In the genomic region with DNA sequence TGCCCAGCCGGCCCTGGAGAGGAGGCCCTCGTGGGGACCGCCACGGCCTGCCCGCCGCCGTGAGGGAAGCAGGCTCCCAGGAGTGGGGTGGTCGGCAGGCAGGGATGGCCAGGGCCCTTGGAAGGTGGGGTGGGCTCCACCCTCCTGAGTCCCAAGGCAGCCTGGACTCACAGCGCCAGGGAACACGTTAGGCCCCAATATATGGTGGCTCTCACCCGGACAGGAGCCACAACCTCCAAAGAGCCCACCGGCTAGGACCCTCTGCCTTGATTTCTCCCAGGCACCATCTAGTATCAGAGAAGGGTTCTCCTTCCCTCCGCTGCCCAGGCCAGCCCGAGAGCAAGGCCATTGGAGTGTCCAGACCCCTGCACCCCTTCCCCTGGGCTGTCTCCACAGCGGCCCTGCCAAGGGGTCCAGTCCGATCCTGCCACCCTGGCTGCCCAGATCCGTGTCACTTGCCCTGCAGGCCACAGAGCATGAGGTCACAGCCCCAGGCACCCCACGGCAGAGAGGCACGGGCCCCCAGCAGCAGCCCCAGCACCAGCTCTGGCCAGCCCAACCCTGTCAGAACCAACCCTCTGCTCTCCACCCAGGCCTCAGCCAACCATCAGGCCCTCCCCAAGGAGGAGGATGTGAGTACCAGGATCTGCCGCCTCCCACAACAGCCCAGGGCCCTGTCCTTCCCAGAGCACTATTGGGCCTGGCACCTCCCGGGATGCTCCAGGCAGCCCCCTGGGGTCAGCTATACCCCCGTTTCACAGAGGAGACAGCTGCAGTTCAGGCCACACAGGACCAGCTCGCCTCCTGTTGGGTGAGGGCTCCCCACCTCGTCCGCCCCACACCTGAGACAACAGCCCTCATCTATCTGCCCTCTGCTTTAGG, we compare ENCODE assay signal across 1 cellular context.
A peak's percentile ranks its signal among the peaks of the same experiment; 100 is the strongest.
TF ChIP-seq lines count a peak whose summit lies in the region.

No MANE protein-coding gene starts in this region.

TF ChIP-seq in HepG2, 621 proteins besides CTCF, POLR2A, EP300 and RAD21 (continued from another document):
- TF ChIP-seq, protein P1, sequence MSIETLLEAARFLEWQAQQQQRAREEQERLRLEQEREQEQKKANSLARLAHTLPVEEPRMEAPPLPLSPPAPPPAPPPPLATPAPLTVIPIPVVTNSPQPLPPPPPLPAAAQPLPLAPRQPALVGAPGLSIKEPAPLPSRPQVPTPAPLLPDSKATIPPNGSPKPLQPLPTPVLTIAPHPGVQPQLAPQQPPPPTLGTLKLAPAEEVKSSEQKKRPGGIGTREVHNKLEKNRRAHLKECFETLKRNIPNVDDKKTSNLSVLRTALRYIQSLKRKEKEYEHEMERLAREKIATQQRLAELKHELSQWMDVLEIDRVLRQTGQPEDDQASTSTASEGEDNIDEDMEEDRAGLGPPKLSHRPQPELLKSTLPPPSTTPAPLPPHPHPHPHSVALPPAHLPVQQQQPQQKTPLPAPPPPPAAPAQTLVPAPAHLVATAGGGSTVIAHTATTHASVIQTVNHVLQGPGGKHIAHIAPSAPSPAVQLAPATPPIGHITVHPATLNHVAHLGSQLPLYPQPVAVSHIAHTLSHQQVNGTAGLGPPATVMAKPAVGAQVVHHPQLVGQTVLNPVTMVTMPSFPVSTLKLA (IDR thresholded peaks at IDR 0.05) = no peak
- TF ChIP-seq SATB2 (CRISPR knock-in tag; IDR thresholded peaks at IDR 0.05) = no peak
- no peak for TF ChIP-seq TRIM24 (CRISPR knock-in tag; IDR thresholded peaks at IDR 0.05)
- TF ChIP-seq ZNF333 (CRISPR knock-in tag; IDR thresholded peaks at IDR 0.05; ENCODE audit: borderline replicate concordance) = peak; percentile 37; the same call in 1 of the 2 replicates
- TF ChIP-seq ARNTL (CRISPR knock-in tag; IDR thresholded peaks at IDR 0.05) = no peak
- 0 out of 2 replicates have a peak, but pooled peaks have one; percentile 42 for TF ChIP-seq ZNF709 (CRISPR knock-in tag; IDR thresholded peaks at IDR 0.05)
- TF ChIP-seq ZBTB1 (CRISPR knock-in tag; IDR thresholded peaks at IDR 0.05; ENCODE audit: borderline replicate concordance) = no peak
- TF ChIP-seq JUNB (CRISPR knock-in tag; IDR thresholded peaks at IDR 0.05; ENCODE audit: borderline replicate concordance) = no peak
- TF ChIP-seq ZC3H4 (CRISPR knock-in tag; IDR thresholded peaks at IDR 0.05; ENCODE audit: borderline replicate concordance) = no peak
- no peak for TF ChIP-seq SRF (IDR thresholded peaks at IDR 0.05; ENCODE audit: low read depth, low read length)
- no peak for TF ChIP-seq ZNF264 (CRISPR knock-in tag; IDR thresholded peaks at IDR 0.05)
- TF ChIP-seq, protein P2, sequence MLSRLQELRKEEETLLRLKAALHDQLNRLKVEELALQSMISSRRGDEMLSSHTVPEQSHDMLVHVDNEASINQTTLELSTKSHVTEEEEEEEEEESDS (CRISPR knock-in tag; IDR thresholded peaks at IDR 0.05; ENCODE audit: borderline replicate concordance) = no peak
- TF ChIP-seq ZNF160 (CRISPR knock-in tag; IDR thresholded peaks at IDR 0.05) = no peak
- no peak for TF ChIP-seq ZNF737 (CRISPR knock-in tag; IDR thresholded peaks at IDR 0.05; ENCODE audit: borderline replicate concordance)
- TF ChIP-seq, protein P3, sequence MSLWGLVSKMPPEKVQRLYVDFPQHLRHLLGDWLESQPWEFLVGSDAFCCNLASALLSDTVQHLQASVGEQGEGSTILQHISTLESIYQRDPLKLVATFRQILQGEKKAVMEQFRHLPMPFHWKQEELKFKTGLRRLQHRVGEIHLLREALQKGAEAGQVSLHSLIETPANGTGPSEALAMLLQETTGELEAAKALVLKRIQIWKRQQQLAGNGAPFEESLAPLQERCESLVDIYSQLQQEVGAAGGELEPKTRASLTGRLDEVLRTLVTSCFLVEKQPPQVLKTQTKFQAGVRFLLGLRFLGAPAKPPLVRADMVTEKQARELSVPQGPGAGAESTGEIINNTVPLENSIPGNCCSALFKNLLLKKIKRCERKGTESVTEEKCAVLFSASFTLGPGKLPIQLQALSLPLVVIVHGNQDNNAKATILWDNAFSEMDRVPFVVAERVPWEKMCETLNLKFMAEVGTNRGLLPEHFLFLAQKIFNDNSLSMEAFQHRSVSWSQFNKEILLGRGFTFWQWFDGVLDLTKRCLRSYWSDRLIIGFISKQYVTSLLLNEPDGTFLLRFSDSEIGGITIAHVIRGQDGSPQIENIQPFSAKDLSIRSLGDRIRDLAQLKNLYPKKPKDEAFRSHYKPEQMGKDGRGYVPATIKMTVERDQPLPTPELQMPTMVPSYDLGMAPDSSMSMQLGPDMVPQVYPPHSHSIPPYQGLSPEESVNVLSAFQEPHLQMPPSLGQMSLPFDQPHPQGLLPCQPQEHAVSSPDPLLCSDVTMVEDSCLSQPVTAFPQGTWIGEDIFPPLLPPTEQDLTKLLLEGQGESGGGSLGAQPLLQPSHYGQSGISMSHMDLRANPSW (CRISPR knock-in tag; IDR thresholded peaks at IDR 0.05; ENCODE audit: borderline replicate concordance) = no peak
- TF ChIP-seq, protein P4, sequence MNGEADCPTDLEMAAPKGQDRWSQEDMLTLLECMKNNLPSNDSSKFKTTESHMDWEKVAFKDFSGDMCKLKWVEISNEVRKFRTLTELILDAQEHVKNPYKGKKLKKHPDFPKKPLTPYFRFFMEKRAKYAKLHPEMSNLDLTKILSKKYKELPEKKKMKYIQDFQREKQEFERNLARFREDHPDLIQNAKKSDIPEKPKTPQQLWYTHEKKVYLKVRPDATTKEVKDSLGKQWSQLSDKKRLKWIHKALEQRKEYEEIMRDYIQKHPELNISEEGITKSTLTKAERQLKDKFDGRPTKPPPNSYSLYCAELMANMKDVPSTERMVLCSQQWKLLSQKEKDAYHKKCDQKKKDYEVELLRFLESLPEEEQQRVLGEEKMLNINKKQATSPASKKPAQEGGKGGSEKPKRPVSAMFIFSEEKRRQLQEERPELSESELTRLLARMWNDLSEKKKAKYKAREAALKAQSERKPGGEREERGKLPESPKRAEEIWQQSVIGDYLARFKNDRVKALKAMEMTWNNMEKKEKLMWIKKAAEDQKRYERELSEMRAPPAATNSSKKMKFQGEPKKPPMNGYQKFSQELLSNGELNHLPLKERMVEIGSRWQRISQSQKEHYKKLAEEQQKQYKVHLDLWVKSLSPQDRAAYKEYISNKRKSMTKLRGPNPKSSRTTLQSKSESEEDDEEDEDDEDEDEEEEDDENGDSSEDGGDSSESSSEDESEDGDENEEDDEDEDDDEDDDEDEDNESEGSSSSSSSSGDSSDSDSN (CRISPR knock-in tag; IDR thresholded peaks at IDR 0.05) = peak; percentile 33
- no peak for TF ChIP-seq ZNF724P (CRISPR knock-in tag; IDR thresholded peaks at IDR 0.05; ENCODE audit: borderline replicate concordance)
- TF ChIP-seq SMYD3 (CRISPR knock-in tag; IDR thresholded peaks at IDR 0.05) = no peak
- peak; percentile 41; the same call in 1 of the 2 replicates for TF ChIP-seq ZNF232 (CRISPR knock-in tag; IDR thresholded peaks at IDR 0.05; ENCODE audit: borderline replicate concordance)
- no peak for TF ChIP-seq ADNP (CRISPR knock-in tag; IDR thresholded peaks at IDR 0.05)
- no peak for TF ChIP-seq ZNF12 (CRISPR knock-in tag; IDR thresholded peaks at IDR 0.05)
- no peak for TF ChIP-seq RORA (CRISPR knock-in tag; IDR thresholded peaks at IDR 0.05)
- TF ChIP-seq FOXK2 (IDR thresholded peaks at IDR 0.05) = no peak
